Comparison of ENCODE assay signal across 27 cellular contexts in genomic region chr12:26065451-26065850, GRCh38. TPM values are rescaled to one million over a fixed set of nuclear protein-coding genes. Genes with fewer than 3 reads are reported as not detected.
DNase-seq lines count a peak whose midpoint lies in the region; ATAC-seq, FAIRE-seq and TF ChIP-seq lines count a peak whose summit lies in the region.
"Had no signal": no experiment of that assay in that cellular context is flagged by ENCODE, and none has a peak within 500 bp of the region (broad histone marks: within the 10 kb centered on the region; RNA-seq: fewer than 3 reads in every experiment).

No MANE protein-coding gene starts in this region.

- peaks cover 4% of the 10 kb centered on the region for H3K36me3 Mint-ChIP-seq in progenitor cell of endocrine pancreas (ENCODE audit: insufficient read depth)
- H3K36me3 Mint-ChIP-seq: CD14-positive monocyte; CD4-positive, alpha-beta memory T cell; CD4-positive, CD25-positive, alpha-beta regulatory T cell; CD8-positive, alpha-beta memory T cell had no signal

- no peak overlapping the region for H3K23ac ChIP-seq in mesendoderm (ENCODE audit: low read length)

- BruUV-seq in Panc1 (replicated peaks; lab: Mats Ljungman, UMichigan): no TSS peak

- intact Hi-C loops in Panc1 (cut with micrococcal nuclease; ENCODE audit: unreplicated experiment): no loop called here

- H3K4me3 Mint-ChIP-seq in progenitor cell of endocrine pancreas (ENCODE audit: low read depth): no peak overlapping the region
- H3K4me3 Mint-ChIP-seq: CD14-positive monocyte; CD4-positive, alpha-beta memory T cell; CD4-positive, CD25-positive, alpha-beta regulatory T cell; CD8-positive, alpha-beta memory T cell had no signal

- H3K4me1 ChIP-seq in Panc1 (ENCODE audit: control insufficient read depth, insufficient read depth, low read length) (peaks cover 11% of the 10 kb centered on the region), mesendoderm (ENCODE audit: control insufficient read depth, low read depth, low read length) (peaks cover 3% of the 10 kb centered on the region)
- H3K4me1 ChIP-seq in effector memory CD4-positive, alpha-beta T cell (ENCODE audit: control insufficient read depth, insufficient read depth, low read length, poor library complexity, severe bottlenecking): no peaks in the 10 kb centered on the region
- H3K4me1 ChIP-seq: A549, BE2C, BLaER1 had no signal

- no peak overlapping the region for H4K8ac ChIP-seq in mesendoderm (ENCODE audit: low read depth, low read length)

- no peak overlapping the region for H2AK5ac ChIP-seq in mesendoderm (ENCODE audit: low read length)

- H3K4ac ChIP-seq in mesendoderm (ENCODE audit: low read depth, low read length): no peak overlapping the region

- no peaks in the 10 kb centered on the region for H3K9me3 Mint-ChIP-seq in progenitor cell of endocrine pancreas (ENCODE audit: low read depth)
- H3K9me3 Mint-ChIP-seq: CD14-positive monocyte; CD8-positive, alpha-beta memory T cell had no signal

- H3K27ac Mint-ChIP-seq in progenitor cell of endocrine pancreas: no peak overlapping the region
- H3K27ac Mint-ChIP-seq: CD4-positive, alpha-beta memory T cell; CD4-positive, CD25-positive, alpha-beta regulatory T cell; CD8-positive, alpha-beta memory T cell had no signal

- H3K4me3 ChIP-seq in Panc1 (ENCODE audit: low read depth in 2 of 2, low read length in 2 of 2) (no peak overlapping the region), mesendoderm (ENCODE audit: low read length) (no peak overlapping the region)
- H3K4me3 ChIP-seq in effector memory CD4-positive, alpha-beta T cell (ENCODE audit: insufficient read depth, low read depth, low read length, poor library complexity, severe bottlenecking): no peak overlapping the region
- H3K4me3 ChIP-seq: A549, BLaER1, GM12878 had no signal

- peak overlapping the region; percentile 3; the same call in 1 of the 2 replicates for H3K27ac ChIP-seq in Panc1 (ENCODE audit: low read length)
- no peak overlapping the region for H3K27ac ChIP-seq in mesendoderm (ENCODE audit: low read depth, low read length)
- H3K27ac ChIP-seq in effector memory CD4-positive, alpha-beta T cell (ENCODE audit: insufficient read depth, low read length, poor library complexity, severe bottlenecking): no peak overlapping the region
- H3K27ac ChIP-seq: 22Rv1, A549, BLaER1 had no signal

- no peaks in the 10 kb centered on the region for H3K27me3 Mint-ChIP-seq in progenitor cell of endocrine pancreas

- H2BK15ac ChIP-seq in mesendoderm (replicated peaks; ENCODE audit: low read depth): no peak overlapping the region

- no peaks in the 10 kb centered on the region for H3K36me3 ChIP-seq in Panc1 (ENCODE audit: control insufficient read depth, insufficient read depth, low read length)
- no peaks in the 10 kb centered on the region for H3K36me3 ChIP-seq in mesendoderm (ENCODE audit: control insufficient read depth, insufficient read depth, low read length)
- H3K36me3 ChIP-seq in effector memory CD4-positive, alpha-beta T cell (ENCODE audit: control insufficient read depth, insufficient read depth, low read length): no peaks in the 10 kb centered on the region
- H3K36me3 ChIP-seq: BE2C, BLaER1 had no signal

- no peaks in the 10 kb centered on the region for H3K79me2 ChIP-seq in mesendoderm (ENCODE audit: control insufficient read depth, insufficient read depth, low read length)

- CTCF ChIA-PET in Panc1 (lab: Charles Lee): interaction anchor here (1.0 kb wide), 1 partner anchor 9 kb away, joined by 3 read pairs; no protein-coding TSS in a partner anchor

- no peak overlapping the region for H2BK5ac ChIP-seq in mesendoderm (ENCODE audit: low read length)

- no peak overlapping the region for H3K56ac ChIP-seq in mesendoderm (ENCODE audit: low read length)

- FAIRE-seq in H54 (lab: Jason Lieb, UNC): peak; percentile 33
- FAIRE-seq: A549, GM12878, GM12892, GM18507 had no signal

- H3K27me3 ChIP-seq in Panc1 (ENCODE audit: control insufficient read depth, insufficient read depth, low read length) (no peaks in the 10 kb centered on the region), mesendoderm (ENCODE audit: insufficient read depth, low read length, poor library complexity) (no peaks in the 10 kb centered on the region)
- no peaks in the 10 kb centered on the region for H3K27me3 ChIP-seq in effector memory CD4-positive, alpha-beta T cell (replicated peaks; ENCODE audit: control insufficient read depth, insufficient read depth, low read length, poor library complexity, severe bottlenecking)
- H3K27me3 ChIP-seq: BE2C, BLaER1 had no signal

- TF ChIP-seq POLR2A in H54 (IDR thresholded peaks at IDR 0.05; ENCODE audit: low read depth, low read length): no peak

- in situ Hi-C loops in Panc1 (cut with HindIII; ENCODE audit: low pct_unique_long_range_greater_than_20kb, low sequenced_read_pairs): no loop called here

- DNase-seq in H54 (ENCODE audit: insufficient read length, low spot score): no peak
- DNase-seq in Panc1 (ENCODE audit: low read depth, low spot score): no peak
- DNase-seq in iPS-NIHi7 (ENCODE audit: extremely low spot score): peak; percentile 24
- DNase-seq in mesendoderm: peak; percentile 94
- no peak for DNase-seq in dedifferentiated amniotic fluid mesenchymal stem cell (ENCODE audit: extremely low spot score)
- no peak for DNase-seq in progenitor cell of endocrine pancreas (ENCODE audit: low spot score, unreplicated experiment)
- no peak for DNase-seq in effector memory CD4-positive, alpha-beta T cell
- DNase-seq: BE2C; C1 segment of cervical spinal cord; CD4-positive, alpha-beta memory T cell; CD4-positive, CD25-positive, alpha-beta regulatory T cell; CD8-positive, alpha-beta memory T cell; COR-L47; DMS 273 treated with DMSO at 0.1 percent for 48 hours; DMS153; DMS53; DMS79; DND-41; EL; GDM1 had no signal

- ATAC-seq in Panc1: no peak
- ATAC-seq: A549, GM12878 had no signal

- no peak overlapping the region for H3K4me2 ChIP-seq in mesendoderm (ENCODE audit: low read length)
- H3K4me2 ChIP-seq: A549, BLaER1 had no signal

- peaks cover 2% of the 10 kb centered on the region for H3K4me1 Mint-ChIP-seq in progenitor cell of endocrine pancreas (ENCODE audit: low read depth)
- H3K4me1 Mint-ChIP-seq: CD14-positive monocyte; CD4-positive, alpha-beta memory T cell; CD4-positive, CD25-positive, alpha-beta regulatory T cell; CD8-positive, alpha-beta memory T cell had no signal

- POLR2A ChIA-PET in Panc1 (lab: Charles Lee): no interaction called here

- H3K79me1 ChIP-seq in mesendoderm (ENCODE audit: low read length): no peaks in the 10 kb centered on the region

- no peak overlapping the region for H3K18ac ChIP-seq in mesendoderm (ENCODE audit: low read length)

- H3K9ac ChIP-seq in mesendoderm (ENCODE audit: low read length): no peak overlapping the region
- H3K9ac ChIP-seq: BLaER1 had no signal

- no peak overlapping the region for H4K5ac ChIP-seq in mesendoderm (ENCODE audit: low read length)

- no peak overlapping the region for H2BK120ac ChIP-seq in mesendoderm (ENCODE audit: low read depth, low read length)

- no CpG with 5 or more reads among the region's 5 CpGs for WGBS in mesendoderm (ENCODE audit: extremely low coverage, insufficient coverage, low lambda C conversion rate)

- TF ChIP-seq CTCF in Panc1 (IDR thresholded peaks at IDR 0.05) (no peak), progenitor cell of endocrine pancreas (IDR thresholded peaks at IDR 0.05; ENCODE audit: unreplicated experiment) (no peak)

- no peaks in the 10 kb centered on the region for H3K9me3 ChIP-seq in Panc1 (ENCODE audit: control insufficient read depth, insufficient read depth, low read depth, low read length)
- H3K9me3 ChIP-seq in effector memory CD4-positive, alpha-beta T cell (ENCODE audit: control insufficient read depth, low read length): no peaks in the 10 kb centered on the region
- H3K9me3 ChIP-seq: A549, BE2C, BLaER1 had no signal

RNA-seq across cellular contexts. Expression of gene BHLHE41, which starts 59.4 kb away (rescaled TPM):
- total RNA-seq in Panc1 (2021; ENCODE audit: unreplicated experiment) (147 TPM), progenitor cell of endocrine pancreas (0.46 and 0.78 TPM in 2 replicates)
- polyA plus RNA-seq in Panc1 (2012; ENCODE audit: insufficient read length): 88.0 TPM
- polyA plus RNA-seq in mesendoderm (2013, experiment 1 of 2): 0.08 TPM
- polyA plus RNA-seq in mesendoderm (2013, experiment 2 of 2): 0.13 TPM
- total RNA-seq: CD4-positive, CD25-positive, alpha-beta regulatory T cell; CD8-positive, alpha-beta memory T cell had no signal
- polyA plus RNA-seq: CD14-positive monocyte; CD4-positive, alpha-beta memory T cell; CD4-positive, CD25-positive, alpha-beta regulatory T cell; CD8-positive, alpha-beta memory T cell had no signal

Comparison
In these comparisons a context has a peak if more than half of its experiments do, and no peak if none do; other contexts are left out.
1. DNase-seq: peak in iPS-NIHi7 (single experiment) and mesendoderm (single experiment); none in H54 (single experiment), Panc1 (single experiment), dedifferentiated amniotic fluid mesenchymal stem cell (single experiment), progenitor cell of endocrine pancreas (single experiment) and effector memory CD4-positive, alpha-beta T cell (0 of 3).
2. RNA of gene BHLHE41, which starts 59.4 kb away (total RNA-seq): 147 TPM in Panc1 (single experiment); 0.46 to 0.78 TPM in progenitor cell of endocrine pancreas; every median in the first group is over 10 times any median in the second.